ENCODE assay signal across 15 cellular contexts in genomic region chrX:7987160-7987992, GRCh38.
DNase-seq lines count a peak whose midpoint lies in the region; ATAC-seq, FAIRE-seq and TF ChIP-seq lines count a peak whose summit lies in the region.
"Had no signal": no experiment of that assay in that cellular context is flagged by ENCODE, and none has a peak within 500 bp of the region (broad histone marks: within the 10 kb centered on the region; RNA-seq: fewer than 3 reads in every experiment).

No MANE protein-coding gene starts in this region.

- H2AFZ ChIP-seq in SK-N-SH (ENCODE audit: low read depth) = no peak overlapping the region

- H3K9me3 ChIP-seq in SK-N-SH = no peaks in the 10 kb centered on the region
- H3K9me3 ChIP-seq: thoracic aorta had no signal

- no peak for TF ChIP-seq RAD21 in SK-N-SH (IDR thresholded peaks at IDR 0.05; ENCODE audit: low read length)

- TF ChIP-seq CTCF in BJ (IDR thresholded peaks at IDR 0.05; ENCODE audit: insufficient read depth, low read depth, low read length) (no peak), bronchial epithelial cell (IDR thresholded peaks at IDR 0.05; ENCODE audit: insufficient read depth, low read length, severe bottlenecking) (no peak), SK-N-SH (IDR thresholded peaks at IDR 0.05) (no peak), Calu3 (IDR thresholded peaks at IDR 0.05; ENCODE audit: unreplicated experiment) (no peak)

- DNase-seq in BJ (ENCODE audit: low read depth) = peak; percentile 59
- peak; percentile 11 for DNase-seq in KBM-7
- DNase-seq in bronchial epithelial cell (ENCODE audit: low read depth) = peak; percentile 47
- DNase-seq in SK-N-SH = no peak
- DNase-seq in stimulated activated naive CD4-positive, alpha-beta T cell (lab: John Stamatoyannopoulos, UW) = no peak
- no peak for DNase-seq in Calu3
- DNase-seq: activated CD8-positive, alpha-beta memory T cell treated with anti-CD3 and anti-CD28 coated beads, Interleukin-2, amount 50 U/mL, for 48 hours; caudate nucleus; NCI-H2081; stimulated activated CD4-positive, alpha-beta T cell treated with anti-CD3 and anti-CD28 coated beads, Interleukin-2, amount 100 ng/mL, for 24 hours; SW 1271 had no signal

- in situ Hi-C loops in KBM-7 (cut with MboI; ENCODE audit: low pct_unique_long_range_greater_than_20kb, low sequenced_read_pairs) = no loop called here

- H3K27me3 Mint-ChIP-seq in Calu3 (ENCODE audit: unreplicated experiment) = no peaks in the 10 kb centered on the region

- no peaks in the 10 kb centered on the region for H3K9me2 ChIP-seq in SK-N-SH

- no peaks in the 10 kb centered on the region for H4K20me1 ChIP-seq in SK-N-SH (ENCODE audit: insufficient read depth)

- no peak overlapping the region for H3K4me2 ChIP-seq in SK-N-SH

- H3K4me3 ChIP-seq in BJ (ENCODE audit: low read depth, low read length) (no peak overlapping the region), bronchial epithelial cell (ENCODE audit: low read depth, low read length) (no peak overlapping the region), SK-N-SH (ENCODE audit: low read depth in 2 of 2, low read length in 1 of 2) (no peak overlapping the region)
- H3K4me3 ChIP-seq: thoracic aorta had no signal

- H3K36me3 Mint-ChIP-seq in Calu3 (ENCODE audit: insufficient read depth, unreplicated experiment) = no peaks in the 10 kb centered on the region

- no peak overlapping the region for H3K27ac Mint-ChIP-seq in Calu3 (ENCODE audit: unreplicated experiment)

- intact Hi-C loops in Calu3 (cut with micrococcal nuclease; ENCODE audit: unreplicated experiment) = no loop called here

- no peaks in the 10 kb centered on the region for H3K79me2 ChIP-seq in SK-N-SH (ENCODE audit: insufficient read depth)

- H3K27me3 ChIP-seq in BJ (ENCODE audit: control insufficient read depth, insufficient read depth, low read length) = no peaks in the 10 kb centered on the region
- H3K27me3 ChIP-seq in bronchial epithelial cell (ENCODE audit: control insufficient read depth, insufficient read depth, low read length) = no peaks in the 10 kb centered on the region
- no peaks in the 10 kb centered on the region for H3K27me3 ChIP-seq in SK-N-SH (ENCODE audit: insufficient read depth)

- H3K4me3 Mint-ChIP-seq in Calu3 (ENCODE audit: low read depth, unreplicated experiment) = no peak overlapping the region

- H3K9ac ChIP-seq in SK-N-SH = no peak overlapping the region

- FAIRE-seq in bronchial epithelial cell (lab: Jason Lieb, UNC) = peak; percentile 40

- WGBS in SK-N-SH (ENCODE audit: low lambda C conversion rate) = 30% methylated on average over 6 of the region's 6 CpGs

- no peaks in the 10 kb centered on the region for H3K36me3 ChIP-seq in BJ (ENCODE audit: control insufficient read depth, insufficient read depth, low read length)
- no peaks in the 10 kb centered on the region for H3K36me3 ChIP-seq in bronchial epithelial cell (ENCODE audit: control insufficient read depth, insufficient read depth, low read length)
- no peaks in the 10 kb centered on the region for H3K36me3 ChIP-seq in SK-N-SH (replicated peaks in 1 of 2; ENCODE audit: control insufficient read depth in 1 of 2, insufficient read depth in 2 of 2, low read length in 1 of 2)
- H3K36me3 ChIP-seq: thoracic aorta had no signal

- H3K27ac ChIP-seq in SK-N-SH (ENCODE audit: low read depth in 2 of 2, low read length in 1 of 2) = peak overlapping the region in 1 of 2 experiments; percentile 71; a peak in 2 of 4 replicates
- H3K27ac ChIP-seq: C4-2B, thoracic aorta had no signal

- POLR2A ChIA-PET in BJ (lab: Charles Lee) = no interaction called here
- POLR2A ChIA-PET in SK-N-SH (lab: Yijun Ruan, JAX) = no interaction called here

- no peak for TF ChIP-seq EP300 in SK-N-SH (IDR thresholded peaks at IDR 0.05; ENCODE audit: borderline replicate concordance in 1 of 2, low read depth in 1 of 2, low read length in 1 of 2)

- CTCF ChIA-PET in BJ (lab: Yijun Ruan, JAX) = no interaction called here
- CTCF ChIA-PET in SK-N-SH (lab: Yijun Ruan, JAX) = no interaction called here
- CTCF ChIA-PET in Calu3 (lab: Charles Lee) = no interaction called here

- no peaks in the 10 kb centered on the region for H3K4me1 Mint-ChIP-seq in Calu3 (ENCODE audit: low read depth, unreplicated experiment)

- no TSS peak for BruUV-seq in Calu3 (replicated peaks; lab: Mats Ljungman, UMichigan)

- no peaks in the 10 kb centered on the region; a peak in 1 of 4 replicates for H3K4me1 ChIP-seq in SK-N-SH (ENCODE audit: control insufficient read depth in 1 of 2, insufficient read depth in 2 of 2, low read depth in 1 of 2, low read length in 1 of 2)

- no peaks in the 10 kb centered on the region for H3F3A ChIP-seq in SK-N-SH (replicated peaks; ENCODE audit: insufficient read depth)

- ATAC-seq in GM21381 (IDR thresholded peaks at IDR 0.05; ENCODE audit: unreplicated experiment) (peak; percentile 46), HG03457 (IDR thresholded peaks at IDR 0.05; ENCODE audit: unreplicated experiment) (no peak)

- no peaks in the 10 kb centered on the region for H3K9me3 Mint-ChIP-seq in Calu3 (ENCODE audit: low read depth, unreplicated experiment)

TF ChIP-seq in SK-N-SH, 30 proteins besides CTCF, POLR2A, EP300 and RAD21 (continues in another document):
- TF ChIP-seq FOXM1 (IDR thresholded peaks at IDR 0.05; ENCODE audit: low read depth) = no peak
- TF ChIP-seq MAX (IDR thresholded peaks at IDR 0.05; ENCODE audit: low read depth) = no peak
- no peak for TF ChIP-seq SIN3A (IDR thresholded peaks at IDR 0.05; ENCODE audit: borderline replicate concordance, low read depth, low read length)
- TF ChIP-seq REST (IDR thresholded peaks at IDR 0.05; ENCODE audit: low read depth, low read length) = no peak
- TF ChIP-seq ELF1 (IDR thresholded peaks at IDR 0.05) = no peak
- no peak for TF ChIP-seq USF1 (IDR thresholded peaks at IDR 0.05; ENCODE audit: borderline replicate concordance, low read depth)
- no peak for TF ChIP-seq NFIC (IDR thresholded peaks at IDR 0.05; ENCODE audit: borderline replicate concordance)
- no peak for TF ChIP-seq ZBTB33 (IDR thresholded peaks at IDR 0.05; ENCODE audit: borderline replicate concordance, low read depth)
- no peak for TF ChIP-seq CHD2 (IDR thresholded peaks at IDR 0.05; ENCODE audit: low read length, partially characterized antibody)
- TF ChIP-seq GATA2 (CRISPR knock-in tag; IDR thresholded peaks at IDR 0.05) = no peak
- no peak for TF ChIP-seq NRF1 (IDR thresholded peaks at IDR 0.05; ENCODE audit: low read depth, low read length)
- TF ChIP-seq TCF12 (IDR thresholded peaks at IDR 0.05) = no peak
- no peak for TF ChIP-seq JUND (IDR thresholded peaks at IDR 0.05)
- TF ChIP-seq MEF2A (IDR thresholded peaks at IDR 0.05; ENCODE audit: borderline replicate concordance, low read depth) = no peak
- TF ChIP-seq TEAD4 (IDR thresholded peaks at IDR 0.05; ENCODE audit: borderline replicate concordance, insufficient read depth) = no peak
- no peak for TF ChIP-seq RCOR1 (IDR thresholded peaks at IDR 0.05; ENCODE audit: low read length)

Comparison
In these comparisons a context has a peak if more than half of its experiments do, and no peak if none do; other contexts are left out.
1. DNase-seq: peak in BJ (single experiment), KBM-7 (single experiment) and bronchial epithelial cell (single experiment); none in SK-N-SH (single experiment), stimulated activated naive CD4-positive, alpha-beta T cell (0 of 6) and Calu3 (single experiment).